Comparison of ENCODE assay signal across 19 cellular contexts in the genomic region with DNA sequence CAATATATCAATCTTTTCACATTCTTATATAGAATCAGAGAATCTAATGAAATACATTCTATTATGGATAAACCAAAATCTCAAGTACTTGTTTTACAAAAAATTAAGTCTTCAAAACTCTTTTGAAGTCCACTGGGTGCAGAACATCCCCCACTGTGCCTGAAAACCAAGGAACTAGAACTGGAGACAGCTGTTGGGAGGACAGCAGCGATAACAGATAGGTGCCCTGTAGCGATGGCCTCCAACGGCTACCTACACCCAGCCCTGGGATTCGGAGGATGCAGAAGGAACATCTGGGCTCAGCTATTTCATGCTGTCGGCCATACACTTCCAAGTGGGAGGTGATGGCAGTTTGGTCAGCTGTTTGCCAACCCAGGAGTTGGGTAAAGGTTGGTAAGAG.
"Had no signal": no experiment of that assay in that cellular context is flagged by ENCODE, and none has a peak within 500 bp of the region (broad histone marks: within the 10 kb centered on the region; RNA-seq: fewer than 3 reads in every experiment).

No MANE protein-coding gene starts in this region.

- H3K9me3 Mint-ChIP-seq: IgD-negative memory B cell had no signal

- FAIRE-seq: HepG2, RCC 7860 had no signal

- H3K4me3 Mint-ChIP-seq: IgD-negative memory B cell had no signal

- H2AFZ ChIP-seq: PC-9 had no signal

- H3K27me3 Mint-ChIP-seq: IgD-negative memory B cell had no signal

- ATAC-seq: HepG2, SK-N-SH treated with all-trans-retinoic acid at 6 μM for 48 hours had no signal

- H3K4me2 ChIP-seq: PC-9 had no signal

- DNase-seq: KBM-7, MV-4-11, NCI-H1048, NCI-H1105, NCI-H1436 treated with DMSO at 0.1 percent for 48 hours, NCI-H1694, NCI-H187 treated with DMSO at 0.1 percent for 48 hours, NCI-H2029 treated with DMSO at 0.1 percent for 48 hours, NCI-H2171 treated with DMSO at 0.1 percent for 48 hours, NCI-H345, NCI-H526 treated with DMSO at 0.1 percent for 48 hours, NCI-H774, PC-9, RPMI8226, SHP77 had no signal

- H3K27ac Mint-ChIP-seq: IgD-negative memory B cell had no signal

- H3K4me3 ChIP-seq: PC-9 had no signal

- H3K27ac ChIP-seq: PC-9 had no signal
